Comparison of ENCODE assay signal across 20 cellular contexts in the genomic region with DNA sequence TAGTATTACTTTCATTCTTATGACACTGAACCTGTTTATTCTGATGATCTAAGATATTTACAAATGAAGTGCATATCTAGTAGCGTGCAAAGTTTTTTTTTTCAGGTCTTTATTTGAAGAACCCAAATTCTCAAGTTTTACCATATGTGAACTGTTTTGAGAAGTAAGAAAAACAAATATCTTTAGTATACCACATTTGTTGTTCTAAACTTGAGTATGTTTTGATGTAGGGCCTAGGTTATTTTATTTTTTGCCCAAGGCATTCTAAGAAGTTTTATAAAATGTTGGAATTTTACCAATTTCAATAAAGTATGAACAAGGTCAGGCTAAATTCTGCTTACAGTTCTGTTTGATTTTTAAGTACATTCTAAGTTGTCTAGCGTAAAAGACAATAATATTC.
"Had no signal": no experiment of that assay in that cellular context is flagged by ENCODE, and none has a peak within 500 bp of the region (broad histone marks: within the 10 kb centered on the region; RNA-seq: fewer than 3 reads in every experiment).

No MANE protein-coding gene starts in this region.

- H3K36me3 Mint-ChIP-seq: stimulated activated effector memory CD8-positive, alpha-beta T cell treated with anti-CD3 and anti-CD28 coated beads, Interleukin-12 subunit alpha, Interleukin-12 subunit beta, amount 100 ng/mL, for 72 hours had no signal

- ATAC-seq: foreskin keratinocyte; naive thymus-derived CD4-positive, alpha-beta T cell; right cardiac atrium; stimulated activated effector memory CD8-positive, alpha-beta T cell treated with anti-CD3 and anti-CD28 coated beads, Interleukin-12 subunit alpha, Interleukin-12 subunit beta, amount 100 ng/mL, for 72 hours; stimulated activated naive CD8-positive, alpha-beta T cell treated with anti-CD3 and anti-CD28 coated beads, Interleukin-15, Interleukin-2, amounts not matched to agents 100 U/mL and 50 U/mL, for 24 hours had no signal

- H3K27ac ChIP-seq: epithelial cell of prostate, esophagus squamous epithelium, foreskin keratinocyte, hepatocyte, neutrophil, suprapubic skin, tibial artery, upper lobe of left lung, uterus had no signal

- H3K27ac Mint-ChIP-seq: naive thymus-derived CD4-positive, alpha-beta T cell; nephron progenitor cell; stimulated activated effector memory CD8-positive, alpha-beta T cell treated with anti-CD3 and anti-CD28 coated beads, Interleukin-12 subunit alpha, Interleukin-12 subunit beta, amount 100 ng/mL, for 72 hours had no signal

- H3K36me3 ChIP-seq: neutrophil, suprapubic skin, upper lobe of left lung, uterus had no signal

- H3K27me3 ChIP-seq: esophagus squamous epithelium, foreskin keratinocyte, hepatocyte, neutrophil, suprapubic skin, tibial artery, upper lobe of left lung, uterus had no signal

- H3K4me3 Mint-ChIP-seq: naive thymus-derived CD4-positive, alpha-beta T cell; nephron progenitor cell; stimulated activated effector memory CD8-positive, alpha-beta T cell treated with anti-CD3 and anti-CD28 coated beads, Interleukin-12 subunit alpha, Interleukin-12 subunit beta, amount 100 ng/mL, for 72 hours had no signal

- H3K4me1 ChIP-seq: esophagus squamous epithelium, foreskin keratinocyte, suprapubic skin, upper lobe of left lung, uterus had no signal

- DNase-seq: effector memory CD4-positive, alpha-beta T cell; esophagus squamous epithelium; foreskin keratinocyte; head of caudate nucleus; kidney glomerular epithelial cell; mammary epithelial cell; naive thymus-derived CD4-positive, alpha-beta T cell; nephron progenitor cell; right cardiac atrium; stimulated activated CD4-positive, alpha-beta T cell treated with anti-CD3 and anti-CD28 coated beads, Interleukin-4, amount 100 ng/mL, for 1 hour; stimulated activated CD8-positive, alpha-beta memory T cell treated with anti-CD3 and anti-CD28 coated beads, Interleukin-4, amount 100 ng/mL, for 48 hours; stimulated activated naive CD8-positive, alpha-beta T cell treated with anti-CD3 and anti-CD28 coated beads, Interleukin-15, Interleukin-2, amounts not matched to agents 100 U/mL and 50 U/mL, for 24 hours; tibial artery; upper lobe of left lung; uterus had no signal

- H3K9me3 ChIP-seq: esophagus squamous epithelium, neutrophil, suprapubic skin, tibial artery, upper lobe of left lung, uterus had no signal

- H3K27me3 Mint-ChIP-seq: naive thymus-derived CD4-positive, alpha-beta T cell had no signal

- H3K4me3 ChIP-seq: esophagus squamous epithelium, hepatocyte, suprapubic skin, tibial artery, upper lobe of left lung, uterus had no signal

- H3K9me3 Mint-ChIP-seq: nephron progenitor cell had no signal
